Comparison of ENCODE assay signal across 8 cellular contexts in genomic region chr11:65498977-65499712, GRCh38. TPM values are rescaled to one million over a fixed set of nuclear protein-coding genes. Genes with fewer than 3 reads are reported as not detected.
A peak's percentile ranks its signal among the peaks of the same experiment; 100 is the strongest.
DNase-seq lines count a peak whose midpoint lies in the region; ATAC-seq, FAIRE-seq and TF ChIP-seq lines count a peak whose summit lies in the region.

Gene MALAT1 (plus strand): TSS chr11:65499045.

- TF ChIP-seq CTCF in Calu3 (IDR thresholded peaks at IDR 0.05; ENCODE audit: unreplicated experiment), result no peak
- no peak for TF ChIP-seq CTCF in keratinocyte (optimal IDR thresholded peaks at IDR 0.05 in 1 of 3, IDR thresholded peaks at IDR 0.05 in 1 of 3, conservative IDR thresholded peaks at IDR 0.05 in 1 of 3; ENCODE audit: extremely low read depth in 1 of 3, insufficient read depth in 2 of 3, low read length in 3 of 3)

- H3K4me2 ChIP-seq in keratinocyte (ENCODE audit: control insufficient read depth, extremely low read depth, insufficient read depth, low read depth, low read length), result peak within 1 kb of the TSS; percentile 100

- CTCF ChIA-PET in Calu3 (lab: Charles Lee), result interaction anchor here (0.6 to 3.6 kb wide), 3 partner anchors 20 to 347 kb away, joined by 4 to 41 read pairs (median 15); no protein-coding TSS in a partner anchor

- no peaks in the 10 kb centered on the region for H3K27me3 Mint-ChIP-seq in Calu3 (ENCODE audit: unreplicated experiment)

- peaks cover 73% of the 10 kb centered on the region for H3K79me2 ChIP-seq in keratinocyte (ENCODE audit: control insufficient read depth, insufficient read depth, low read length)

- peaks cover 34% of the 10 kb centered on the region for H3K4me1 ChIP-seq in keratinocyte (ENCODE audit: control insufficient read depth, extremely low read depth, insufficient read depth, low read length)

- intact Hi-C loops in Calu3 (cut with micrococcal nuclease; ENCODE audit: unreplicated experiment), result no loop called here

- no peak within 1 kb of the TSS for H3K27ac Mint-ChIP-seq in Calu3 (ENCODE audit: unreplicated experiment)

- no peaks in the 10 kb centered on the region for H3K36me3 Mint-ChIP-seq in Calu3 (ENCODE audit: insufficient read depth, unreplicated experiment)

- H3K9me3 ChIP-seq in keratinocyte (ENCODE audit: control insufficient read depth, low read depth, low read length), result no peaks in the 10 kb centered on the region

- peak; percentile 32 for ATAC-seq in HG02885 (IDR thresholded peaks at IDR 0.05; ENCODE audit: poor library complexity, unreplicated experiment)

- peak within 1 kb of the TSS; percentile 48 to 99 (median 94) for H3K4me3 ChIP-seq in keratinocyte (ENCODE audit: control insufficient read depth in 2 of 3, extremely low read depth in 1 of 3, insufficient read depth in 2 of 3, low read depth in 1 of 3, low read length in 3 of 3)

- H3K9me1 ChIP-seq in keratinocyte (ENCODE audit: control insufficient read depth, extremely low read depth, insufficient read depth, low read length), result no peaks in the 10 kb centered on the region

- H3K4me1 Mint-ChIP-seq in Calu3 (ENCODE audit: low read depth, unreplicated experiment), result peaks cover 20% of the 10 kb centered on the region

- DNase-seq in Calu3 (peak; percentile 93), NCI-H345 (lab: John Stamatoyannopoulos, UW) (peak; percentile 96), keratinocyte (ENCODE audit: low read depth, low spot score) (no peak), iPS-NIHi11 (ENCODE audit: low spot score) (no peak)
- peak; percentile 83 to 92 (median 90) for DNase-seq in activated CD4-positive, CD25-positive, alpha-beta regulatory T cell (lab: John Stamatoyannopoulos, UW)
- DNase-seq in central memory CD4-positive, alpha-beta T cell, result peak; percentile 91
- DNase-seq in stimulated activated CD4-positive, alpha-beta T cell treated with anti-CD3 and anti-CD28 coated beads, Interleukin-12 subunit alpha, Interleukin-12 subunit beta, amount 100 ng/mL, for 48 hours (ENCODE audit: low read depth in 2 of 3, low spot score in 1 of 3), result peak; percentile 87 to 96 (median 91)

- FAIRE-seq in keratinocyte (lab: Jason Lieb, UNC), result no peak

- H3K4me3 Mint-ChIP-seq in Calu3 (ENCODE audit: low read depth, unreplicated experiment), result no peak within 1 kb of the TSS

- dilution Hi-C loops in keratinocyte (cut with MboI; ENCODE audit: extremely low pct_ligation_motif_present, low sequenced_read_pairs), result no loop called here

- no peaks in the 10 kb centered on the region for H3K9me3 Mint-ChIP-seq in Calu3 (ENCODE audit: low read depth, unreplicated experiment)

- peak within 1 kb of the TSS; percentile 59 for H2AFZ ChIP-seq in keratinocyte (ENCODE audit: control insufficient read depth, low read length)

- peaks cover 38% of the 10 kb centered on the region for H4K20me1 ChIP-seq in keratinocyte (ENCODE audit: control insufficient read depth, extremely low read depth, insufficient read depth, low read length)

- TSS peak; percentile 51 for BruUV-seq in Calu3 (replicated peaks; lab: Mats Ljungman, UMichigan)

- H3K27ac ChIP-seq in keratinocyte (ENCODE audit: control insufficient read depth, insufficient read depth, low read length), result peak within 1 kb of the TSS; percentile 100

- peak within 1 kb of the TSS; percentile 98 for H3K9ac ChIP-seq in keratinocyte (ENCODE audit: control insufficient read depth, extremely low read depth, insufficient read depth, low read length)

- H3K36me3 ChIP-seq in keratinocyte (ENCODE audit: control insufficient read depth in 2 of 2, extremely low read depth in 1 of 2, insufficient read depth in 2 of 2, low read length in 2 of 2), result peaks cover 4 to 34% of the 10 kb centered on the region in 2 experiments

- no peaks in the 10 kb centered on the region for H3K27me3 ChIP-seq in keratinocyte (ENCODE audit: control insufficient read depth, extremely low read depth, insufficient read depth, low read length)

RNA-seq across cellular contexts. Expression of gene MALAT1, which starts in this region (rescaled TPM):
- total RNA-seq in Calu3 (2022), result 8,437 and 9,950 TPM in 2 replicates
- polyA plus RNA-seq in keratinocyte, result 337 to 1,845 TPM (median 1,768 TPM) in 3 replicates
- polyA plus RNA-seq in keratinocyte (2011; ENCODE audit: low read depth), result 22,009 TPM
- polyA plus RNA-seq in keratinocyte (2011; cell fraction: cytosol; rRNA removed), result 14.9 and 37.5 TPM in 2 replicates
- 6,319 and 7,235 TPM in 2 replicates for polyA plus RNA-seq in keratinocyte (2011; cell fraction: nucleus; rRNA removed)
- polyA plus RNA-seq in keratinocyte (2012; ENCODE audit: low replicate concordance), result 429 and 9,619 TPM in 2 replicates
- polyA minus RNA-seq in keratinocyte, result 2,284 to 11,976 TPM (median 9,145 TPM) in 3 replicates
- 408 TPM for polyA minus RNA-seq in keratinocyte (2011; cell fraction: cytosol; rRNA and poly(A)+ RNA removed)
- 24,947 and 60,709 TPM in 2 replicates for polyA minus RNA-seq in keratinocyte (2011; cell fraction: nucleus; rRNA and poly(A)+ RNA removed)

Comparison
In these comparisons a context has a peak if more than half of its experiments do, and no peak if none do; other contexts are left out.
1. DNase-seq: peak in Calu3 (single experiment), NCI-H345 (single experiment), activated CD4-positive, CD25-positive, alpha-beta regulatory T cell (4 of 4), central memory CD4-positive, alpha-beta T cell (single experiment) and stimulated activated CD4-positive, alpha-beta T cell treated with anti-CD3 and anti-CD28 coated beads, Interleukin-12 subunit alpha, Interleukin-12 subunit beta, amount 100 ng/mL, for 48 hours (3 of 3); none in keratinocyte (single experiment) and iPS-NIHi11 (single experiment).